ENCODE assay signal across 26 cellular contexts in the genomic region with DNA sequence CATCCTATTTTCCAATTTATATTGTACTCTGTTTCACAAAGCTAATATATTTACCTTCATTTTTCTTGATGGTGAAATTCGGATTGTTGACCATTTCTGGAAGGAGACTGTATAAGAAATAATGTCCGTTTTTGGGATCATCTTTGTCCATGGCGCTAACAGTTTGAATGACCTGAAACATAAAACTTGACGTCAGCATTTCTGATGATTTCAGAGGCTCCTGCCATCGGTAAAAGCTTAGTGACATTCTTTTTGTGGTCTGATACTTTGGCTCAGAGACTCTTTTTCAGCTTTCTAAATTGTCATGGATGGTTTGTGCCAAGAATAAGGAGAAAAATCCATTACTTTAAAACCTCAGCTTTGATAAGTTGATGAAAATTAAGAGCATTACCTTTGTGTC.
"Had no signal": no experiment of that assay in that cellular context is flagged by ENCODE, and none has a peak within 500 bp of the region (broad histone marks: within the 10 kb centered on the region; RNA-seq: fewer than 3 reads in every experiment).

No MANE protein-coding gene starts in this region.

- H3K4me3 ChIP-seq: stomach, suprapubic skin, testis, thoracic aorta, thyroid gland, tibial artery, tibial nerve, transverse colon, upper lobe of left lung, upper lobe of right lung, uterus, vagina had no signal

- H3K4me1 ChIP-seq: stomach, suprapubic skin, testis, thyroid gland, tibial artery, tibial nerve, transverse colon, upper lobe of left lung, upper lobe of right lung, uterus, vagina had no signal

- H3K27me3 ChIP-seq: stomach, suprapubic skin, testis, thyroid gland, tibial artery, tibial nerve, transverse colon, upper lobe of left lung, upper lobe of right lung, uterus, vagina had no signal

- DNase-seq: stimulated activated CD4-positive, alpha-beta T cell treated with anti-CD3 and anti-CD28 coated beads, Interleukin-2, amount 100 ng/mL, for 48 hours; stimulated activated CD4-positive, alpha-beta T cell treated with anti-CD3 and anti-CD28 coated beads, Interleukin-4, amount 100 ng/mL, for 1 hour; stimulated activated CD4-positive, alpha-beta T cell treated with anti-CD3 and anti-CD28 coated beads, Interleukin-4, amount 100 ng/mL, for 24 hours; stimulated activated CD4-positive, alpha-beta T cell treated with anti-CD3 and anti-CD28 coated beads, Interleukin-4, amount 100 ng/mL, for 4 hours; stimulated activated CD8-positive, alpha-beta memory T cell treated with anti-CD3 and anti-CD28 coated beads, Interleukin-4, amount 100 ng/mL, for 48 hours; stimulated activated naive B cell treated with anti-CD40 and anti-IgM and Interleukin-4, amounts not matched to agents 10 μg/mL and 1 μg/mL and 100 μg/mL, for 72 hours; stimulated activated naive CD4-positive, alpha-beta T cell; stimulated activated naive CD4-positive, alpha-beta T cell treated with Interleukin-2 at 50 U/mL for 16 hours; stimulated activated naive CD8-positive, alpha-beta T cell treated with anti-CD3 and anti-CD28 coated beads, Interleukin-15, amount 100 ng/mL, for 72 hours; stimulated activated naive CD8-positive, alpha-beta T cell treated with anti-CD3 and anti-CD28 coated beads, Interleukin-15, Interleukin-2, amounts not matched to agents 100 U/mL and 50 U/mL, for 24 hours; stomach; substantia nigra; testis; thyroid gland; tibial artery; transverse colon; upper lobe of left lung; upper lobe of right lung; uterus had no signal

- H3K9me3 ChIP-seq: stomach, suprapubic skin, testis, thoracic aorta, thyroid gland, tibial artery, tibial nerve, transverse colon, upper lobe of left lung, upper lobe of right lung, uterus, vagina had no signal

- H3K27ac ChIP-seq: stomach, suprapubic skin, testis, thoracic aorta, thyroid gland, tibial artery, tibial nerve, transverse colon, upper lobe of left lung, upper lobe of right lung, uterus, vagina had no signal

- ATAC-seq: stimulated activated effector memory CD8-positive, alpha-beta T cell treated with anti-CD3 and anti-CD28 coated beads, Interleukin-12 subunit alpha, Interleukin-12 subunit beta, amount 100 ng/mL, for 72 hours; stimulated activated memory B cell treated with anti-CD40 and anti-IgM and Interleukin-4, amounts not matched to agents 10 μg/mL and 1 μg/mL and 100 μg/mL, for 72 hours; stimulated activated naive B cell treated with anti-CD40 and anti-IgM and Interleukin-4, amounts not matched to agents 10 μg/mL and 1 μg/mL and 100 μg/mL, for 72 hours; stimulated activated naive CD8-positive, alpha-beta T cell treated with anti-CD3 and anti-CD28 coated beads, Interleukin-15, amount 100 ng/mL, for 72 hours; stimulated activated naive CD8-positive, alpha-beta T cell treated with anti-CD3 and anti-CD28 coated beads, Interleukin-15, Interleukin-2, amounts not matched to agents 100 U/mL and 50 U/mL, for 24 hours; upper lobe of right lung had no signal

- H3K36me3 ChIP-seq: stomach, suprapubic skin, thoracic aorta, thyroid gland, tibial artery, tibial nerve, transverse colon, upper lobe of left lung, upper lobe of right lung, uterus, vagina had no signal

- FAIRE-seq: urothelium cell line had no signal
